15 cellular contexts compared by ENCODE assay signal in genomic region chr4:123621072-123621705, GRCh38.
DNase-seq lines count a peak whose midpoint lies in the region; ATAC-seq and TF ChIP-seq lines count a peak whose summit lies in the region.
"Had no signal": no experiment of that assay in that cellular context is flagged by ENCODE, and none has a peak within 500 bp of the region (broad histone marks: within the 10 kb centered on the region; RNA-seq: fewer than 3 reads in every experiment).

No MANE protein-coding gene starts in this region.

- H3K27ac ChIP-seq in endodermal cell (ENCODE audit: low read depth, low read length), result peak overlapping the region; percentile 38
- H3K27ac ChIP-seq in muscle layer of duodenum (ENCODE audit: low read length), result peak overlapping the region; percentile 6

- H3K4me3 ChIP-seq in AG09309 (ENCODE audit: control insufficient read depth, low read depth, low read length) (no peak overlapping the region), MG63 (no peak overlapping the region), endodermal cell (ENCODE audit: low read length) (no peak overlapping the region), muscle layer of duodenum (ENCODE audit: low read depth in 1 of 2, low read length in 2 of 2) (no peak overlapping the region)
- H3K4me3 ChIP-seq: K562 had no signal

- 82 to 100% methylated on average over 1 to 5 of the region's 5 CpGs for WGBS in endodermal cell (ENCODE audit: insufficient coverage in 1 of 2, insufficient read length in 1 of 2), 2 experiments

- no peak overlapping the region for H3K4me3 Mint-ChIP-seq in endodermal cell
- H3K4me3 Mint-ChIP-seq: B cell; stimulated activated naive CD8-positive, alpha-beta T cell treated with anti-CD3 and anti-CD28 coated beads, Interleukin-15, amount 100 ng/mL, for 72 hours had no signal

- ATAC-seq in HG02763 (IDR thresholded peaks at IDR 0.05; ENCODE audit: unreplicated experiment), result no peak
- ATAC-seq: K562; stimulated activated naive CD8-positive, alpha-beta T cell treated with anti-CD3 and anti-CD28 coated beads, Interleukin-15, amount 100 ng/mL, for 72 hours had no signal

- no peaks in the 10 kb centered on the region for H3K27me3 ChIP-seq in MG63
- no peaks in the 10 kb centered on the region for H3K27me3 ChIP-seq in endodermal cell (ENCODE audit: control insufficient read depth, insufficient read depth, low read length, poor library complexity, severe bottlenecking)
- no peaks in the 10 kb centered on the region for H3K27me3 ChIP-seq in muscle layer of duodenum (ENCODE audit: low read depth, low read length)

- no peaks in the 10 kb centered on the region for H3K36me3 Mint-ChIP-seq in endodermal cell (ENCODE audit: low read depth)

- H3K9me3 Mint-ChIP-seq in endodermal cell, result no peaks in the 10 kb centered on the region

- DNase-seq in AG09309 (ENCODE audit: low read depth) (peak; percentile 47), MG63 (peak; percentile 14), endodermal cell (no peak), LoVo (ENCODE audit: low spot score) (no peak)
- DNase-seq in stimulated activated CD4-positive, alpha-beta T cell treated with anti-CD3 and anti-CD28 coated beads, Interleukin-4, amount 100 ng/mL, for 4 hours, result no peak
- DNase-seq in activated CD4-positive, alpha-beta T cell treated with anti-CD3 and anti-CD28 coated beads, Interleukin-2, amount 50 U/mL, for 48 hours, result no peak
- DNase-seq: activated gamma-delta T cell treated with Interleukin-2 at 50 U/mL for 16 hours; cortex of kidney; H7; hippocampal formation; stimulated activated naive CD8-positive, alpha-beta T cell treated with anti-CD3 and anti-CD28 coated beads, Interleukin-15, amount 100 ng/mL, for 72 hours had no signal

- H3K4me1 ChIP-seq in endodermal cell (ENCODE audit: control insufficient read depth, insufficient read depth, low read length) (peaks cover 17% of the 10 kb centered on the region), muscle layer of duodenum (ENCODE audit: control insufficient read depth in 1 of 2, insufficient read depth in 2 of 2, low read length in 2 of 2) (peaks cover 0 to 29% of the 10 kb centered on the region in 2 donors)

- H3K36me3 ChIP-seq in MG63 (no peaks in the 10 kb centered on the region), endodermal cell (ENCODE audit: control insufficient read depth, insufficient read depth, low read length) (no peaks in the 10 kb centered on the region), muscle layer of duodenum (ENCODE audit: control insufficient read depth in 1 of 2, insufficient read depth in 2 of 2, low read length in 2 of 2) (no peaks in the 10 kb centered on the region)

- H3K4me1 Mint-ChIP-seq in endodermal cell, result peaks cover 42% of the 10 kb centered on the region

- TF ChIP-seq CTCF in AG09309 (IDR thresholded peaks at IDR 0.05; ENCODE audit: control insufficient read depth, insufficient read depth, low read depth, low read length, missing control alignments) (no peak), endodermal cell (conservative IDR thresholded peaks at IDR 0.05) (no peak)

- no peak overlapping the region for H3K27ac Mint-ChIP-seq in endodermal cell
- H3K27ac Mint-ChIP-seq: B cell; stimulated activated naive CD8-positive, alpha-beta T cell treated with anti-CD3 and anti-CD28 coated beads, Interleukin-15, amount 100 ng/mL, for 72 hours had no signal

- no peak overlapping the region for H3K9ac ChIP-seq in endodermal cell (ENCODE audit: extremely low read depth, low read length, poor library complexity, severe bottlenecking)

- no peaks in the 10 kb centered on the region for H3K9me3 ChIP-seq in MG63
- H3K9me3 ChIP-seq in endodermal cell (ENCODE audit: control insufficient read depth, low read length), result no peaks in the 10 kb centered on the region
- no peaks in the 10 kb centered on the region for H3K9me3 ChIP-seq in muscle layer of duodenum (ENCODE audit: control insufficient read depth in 1 of 2, low read length in 2 of 2)

- H3K27me3 Mint-ChIP-seq in endodermal cell (ENCODE audit: insufficient read depth), result peaks cover 2% of the 10 kb centered on the region
- H3K27me3 Mint-ChIP-seq: stimulated activated naive CD8-positive, alpha-beta T cell treated with anti-CD3 and anti-CD28 coated beads, Interleukin-15, amount 100 ng/mL, for 72 hours had no signal

Comparison
In these comparisons a context has a peak if more than half of its experiments do, and no peak if none do; other contexts are left out.
1. DNase-seq: peak in AG09309 (single experiment) and MG63 (single experiment); none in endodermal cell (single experiment), LoVo (single experiment), stimulated activated CD4-positive, alpha-beta T cell treated with anti-CD3 and anti-CD28 coated beads, Interleukin-4, amount 100 ng/mL, for 4 hours (0 of 2) and activated CD4-positive, alpha-beta T cell treated with anti-CD3 and anti-CD28 coated beads, Interleukin-2, amount 50 U/mL, for 48 hours (0 of 2).